ENCODE assay signal across 1 cellular context in the genomic region with DNA sequence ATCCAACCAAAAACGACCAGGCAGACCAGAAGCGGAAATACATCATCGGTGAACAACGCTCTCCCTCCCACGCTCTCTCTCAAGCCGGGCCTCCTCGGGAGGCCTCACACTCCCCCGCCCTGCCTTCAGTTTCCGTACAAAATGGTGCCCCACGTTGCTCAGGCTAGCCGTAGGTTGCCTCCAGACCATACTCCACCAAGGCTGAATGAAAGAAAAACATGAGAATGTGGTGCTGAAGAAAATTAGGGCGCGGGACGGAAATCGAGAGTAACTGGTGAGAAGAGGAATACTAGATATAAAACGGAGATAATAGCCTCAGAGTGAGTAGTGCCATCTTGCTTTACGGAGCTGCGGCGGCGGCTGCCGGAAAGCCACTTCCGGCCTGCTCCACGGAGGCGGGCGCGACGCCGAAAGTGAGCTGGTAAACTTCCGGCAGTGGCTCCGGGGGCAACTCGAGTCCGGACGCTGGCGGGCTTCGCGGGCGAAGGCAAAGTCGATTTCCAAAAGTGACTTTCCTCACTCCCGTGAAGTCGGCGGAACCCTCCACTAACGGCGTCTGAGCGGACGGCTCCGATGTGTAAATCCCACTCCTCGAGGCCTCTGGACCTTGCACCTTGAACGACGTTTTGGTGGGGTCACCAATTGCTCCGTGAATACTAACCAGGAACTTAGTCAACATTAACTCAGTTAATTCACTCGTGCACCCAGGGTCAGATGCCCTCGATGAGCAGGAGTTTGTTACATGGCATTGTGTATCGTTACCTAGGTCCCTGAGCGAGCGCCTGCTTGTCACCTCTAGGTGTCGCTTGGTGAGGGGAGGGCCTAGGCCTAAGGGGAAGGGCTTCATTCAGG.
TF ChIP-seq lines count a peak whose summit lies in the region.

A gene (minus strand): TSS at position 7 of the 852 bp plus-strand sequence. CDS start 980 bp downstream, outside the sequence.

TF ChIP-seq in WTC11, 78 proteins besides CTCF, POLR2A, EP300 and RAD21 (continued from another document):
- TF ChIP-seq, protein P1, sequence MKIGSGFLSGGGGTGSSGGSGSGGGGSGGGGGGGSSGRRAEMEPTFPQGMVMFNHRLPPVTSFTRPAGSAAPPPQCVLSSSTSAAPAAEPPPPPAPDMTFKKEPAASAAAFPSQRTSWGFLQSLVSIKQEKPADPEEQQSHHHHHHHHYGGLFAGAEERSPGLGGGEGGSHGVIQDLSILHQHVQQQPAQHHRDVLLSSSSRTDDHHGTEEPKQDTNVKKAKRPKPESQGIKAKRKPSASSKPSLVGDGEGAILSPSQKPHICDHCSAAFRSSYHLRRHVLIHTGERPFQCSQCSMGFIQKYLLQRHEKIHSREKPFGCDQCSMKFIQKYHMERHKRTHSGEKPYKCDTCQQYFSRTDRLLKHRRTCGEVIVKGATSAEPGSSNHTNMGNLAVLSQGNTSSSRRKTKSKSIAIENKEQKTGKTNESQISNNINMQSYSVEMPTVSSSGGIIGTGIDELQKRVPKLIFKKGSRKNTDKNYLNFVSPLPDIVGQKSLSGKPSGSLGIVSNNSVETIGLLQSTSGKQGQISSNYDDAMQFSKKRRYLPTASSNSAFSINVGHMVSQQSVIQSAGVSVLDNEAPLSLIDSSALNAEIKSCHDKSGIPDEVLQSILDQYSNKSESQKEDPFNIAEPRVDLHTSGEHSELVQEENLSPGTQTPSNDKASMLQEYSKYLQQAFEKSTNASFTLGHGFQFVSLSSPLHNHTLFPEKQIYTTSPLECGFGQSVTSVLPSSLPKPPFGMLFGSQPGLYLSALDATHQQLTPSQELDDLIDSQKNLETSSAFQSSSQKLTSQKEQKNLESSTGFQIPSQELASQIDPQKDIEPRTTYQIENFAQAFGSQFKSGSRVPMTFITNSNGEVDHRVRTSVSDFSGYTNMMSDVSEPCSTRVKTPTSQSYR (CRISPR knock-in tag; IDR thresholded peaks at IDR 0.05): no peak
- TF ChIP-seq, protein P2, sequence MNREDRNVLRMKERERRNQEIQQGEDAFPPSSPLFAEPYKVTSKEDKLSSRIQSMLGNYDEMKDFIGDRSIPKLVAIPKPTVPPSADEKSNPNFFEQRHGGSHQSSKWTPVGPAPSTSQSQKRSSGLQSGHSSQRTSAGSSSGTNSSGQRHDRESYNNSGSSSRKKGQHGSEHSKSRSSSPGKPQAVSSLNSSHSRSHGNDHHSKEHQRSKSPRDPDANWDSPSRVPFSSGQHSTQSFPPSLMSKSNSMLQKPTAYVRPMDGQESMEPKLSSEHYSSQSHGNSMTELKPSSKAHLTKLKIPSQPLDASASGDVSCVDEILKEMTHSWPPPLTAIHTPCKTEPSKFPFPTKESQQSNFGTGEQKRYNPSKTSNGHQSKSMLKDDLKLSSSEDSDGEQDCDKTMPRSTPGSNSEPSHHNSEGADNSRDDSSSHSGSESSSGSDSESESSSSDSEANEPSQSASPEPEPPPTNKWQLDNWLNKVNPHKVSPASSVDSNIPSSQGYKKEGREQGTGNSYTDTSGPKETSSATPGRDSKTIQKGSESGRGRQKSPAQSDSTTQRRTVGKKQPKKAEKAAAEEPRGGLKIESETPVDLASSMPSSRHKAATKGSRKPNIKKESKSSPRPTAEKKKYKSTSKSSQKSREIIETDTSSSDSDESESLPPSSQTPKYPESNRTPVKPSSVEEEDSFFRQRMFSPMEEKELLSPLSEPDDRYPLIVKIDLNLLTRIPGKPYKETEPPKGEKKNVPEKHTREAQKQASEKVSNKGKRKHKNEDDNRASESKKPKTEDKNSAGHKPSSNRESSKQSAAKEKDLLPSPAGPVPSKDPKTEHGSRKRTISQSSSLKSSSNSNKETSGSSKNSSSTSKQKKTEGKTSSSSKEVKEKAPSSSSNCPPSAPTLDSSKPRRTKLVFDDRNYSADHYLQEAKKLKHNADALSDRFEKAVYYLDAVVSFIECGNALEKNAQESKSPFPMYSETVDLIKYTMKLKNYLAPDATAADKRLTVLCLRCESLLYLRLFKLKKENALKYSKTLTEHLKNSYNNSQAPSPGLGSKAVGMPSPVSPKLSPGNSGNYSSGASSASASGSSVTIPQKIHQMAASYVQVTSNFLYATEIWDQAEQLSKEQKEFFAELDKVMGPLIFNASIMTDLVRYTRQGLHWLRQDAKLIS (CRISPR knock-in tag; IDR thresholded peaks at IDR 0.05; ENCODE audit: borderline replicate concordance): no peak
- TF ChIP-seq, protein P3, sequence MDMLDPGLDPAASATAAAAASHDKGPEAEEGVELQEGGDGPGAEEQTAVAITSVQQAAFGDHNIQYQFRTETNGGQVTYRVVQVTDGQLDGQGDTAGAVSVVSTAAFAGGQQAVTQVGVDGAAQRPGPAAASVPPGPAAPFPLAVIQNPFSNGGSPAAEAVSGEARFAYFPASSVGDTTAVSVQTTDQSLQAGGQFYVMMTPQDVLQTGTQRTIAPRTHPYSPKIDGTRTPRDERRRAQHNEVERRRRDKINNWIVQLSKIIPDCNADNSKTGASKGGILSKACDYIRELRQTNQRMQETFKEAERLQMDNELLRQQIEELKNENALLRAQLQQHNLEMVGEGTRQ (CRISPR knock-in tag; IDR thresholded peaks at IDR 0.05): no peak
- TF ChIP-seq, protein P4, sequence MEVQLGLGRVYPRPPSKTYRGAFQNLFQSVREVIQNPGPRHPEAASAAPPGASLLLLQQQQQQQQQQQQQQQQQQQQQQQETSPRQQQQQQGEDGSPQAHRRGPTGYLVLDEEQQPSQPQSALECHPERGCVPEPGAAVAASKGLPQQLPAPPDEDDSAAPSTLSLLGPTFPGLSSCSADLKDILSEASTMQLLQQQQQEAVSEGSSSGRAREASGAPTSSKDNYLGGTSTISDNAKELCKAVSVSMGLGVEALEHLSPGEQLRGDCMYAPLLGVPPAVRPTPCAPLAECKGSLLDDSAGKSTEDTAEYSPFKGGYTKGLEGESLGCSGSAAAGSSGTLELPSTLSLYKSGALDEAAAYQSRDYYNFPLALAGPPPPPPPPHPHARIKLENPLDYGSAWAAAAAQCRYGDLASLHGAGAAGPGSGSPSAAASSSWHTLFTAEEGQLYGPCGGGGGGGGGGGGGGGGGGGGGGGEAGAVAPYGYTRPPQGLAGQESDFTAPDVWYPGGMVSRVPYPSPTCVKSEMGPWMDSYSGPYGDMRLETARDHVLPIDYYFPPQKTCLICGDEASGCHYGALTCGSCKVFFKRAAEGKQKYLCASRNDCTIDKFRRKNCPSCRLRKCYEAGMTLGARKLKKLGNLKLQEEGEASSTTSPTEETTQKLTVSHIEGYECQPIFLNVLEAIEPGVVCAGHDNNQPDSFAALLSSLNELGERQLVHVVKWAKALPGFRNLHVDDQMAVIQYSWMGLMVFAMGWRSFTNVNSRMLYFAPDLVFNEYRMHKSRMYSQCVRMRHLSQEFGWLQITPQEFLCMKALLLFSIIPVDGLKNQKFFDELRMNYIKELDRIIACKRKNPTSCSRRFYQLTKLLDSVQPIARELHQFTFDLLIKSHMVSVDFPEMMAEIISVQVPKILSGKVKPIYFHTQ (CRISPR knock-in tag; IDR thresholded peaks at IDR 0.05): no peak
- TF ChIP-seq, protein P5, sequence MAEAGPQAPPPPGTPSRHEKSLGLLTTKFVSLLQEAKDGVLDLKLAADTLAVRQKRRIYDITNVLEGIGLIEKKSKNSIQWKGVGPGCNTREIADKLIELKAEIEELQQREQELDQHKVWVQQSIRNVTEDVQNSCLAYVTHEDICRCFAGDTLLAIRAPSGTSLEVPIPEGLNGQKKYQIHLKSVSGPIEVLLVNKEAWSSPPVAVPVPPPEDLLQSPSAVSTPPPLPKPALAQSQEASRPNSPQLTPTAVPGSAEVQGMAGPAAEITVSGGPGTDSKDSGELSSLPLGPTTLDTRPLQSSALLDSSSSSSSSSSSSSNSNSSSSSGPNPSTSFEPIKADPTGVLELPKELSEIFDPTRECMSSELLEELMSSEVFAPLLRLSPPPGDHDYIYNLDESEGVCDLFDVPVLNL (CRISPR knock-in tag; IDR thresholded peaks at IDR 0.05; ENCODE audit: borderline replicate concordance, low read depth): no peak
- TF ChIP-seq PRRX2 (CRISPR knock-in tag; IDR thresholded peaks at IDR 0.05) (no peak), HMGA2 (CRISPR knock-in tag; IDR thresholded peaks at IDR 0.05) (no peak), MXD4 (CRISPR knock-in tag; IDR thresholded peaks at IDR 0.05; ENCODE audit: borderline replicate concordance) (no peak), ZNF396 (CRISPR knock-in tag; IDR thresholded peaks at IDR 0.05; ENCODE audit: borderline replicate concordance) (no peak), SOX15 (CRISPR knock-in tag; IDR thresholded peaks at IDR 0.05) (no peak), TCF7 (CRISPR knock-in tag; IDR thresholded peaks at IDR 0.05; ENCODE audit: low read depth) (no peak), TP53 (CRISPR knock-in tag; IDR thresholded peaks at IDR 0.05) (no peak), SP1 (CRISPR knock-in tag; conservative IDR thresholded peaks at IDR 0.05) (peak; percentile 59), CREB1 (CRISPR knock-in tag; IDR thresholded peaks at IDR 0.05) (no peak), FOXP1 (CRISPR knock-in tag; IDR thresholded peaks at IDR 0.05; ENCODE audit: borderline replicate concordance) (peak; percentile 87; the same call in 1 of the 2 replicates), OVOL2 (CRISPR knock-in tag; IDR thresholded peaks at IDR 0.05; ENCODE audit: borderline replicate concordance) (no peak), FOXK1 (CRISPR knock-in tag; IDR thresholded peaks at IDR 0.05) (peak; percentile 99), ZNF263 (CRISPR knock-in tag; IDR thresholded peaks at IDR 0.05; ENCODE audit: low read depth) (no peak), GABPB1 (CRISPR knock-in tag; IDR thresholded peaks at IDR 0.05) (no peak; the same call in none of the 2 replicates), GRHL2 (CRISPR knock-in tag; IDR thresholded peaks at IDR 0.05; ENCODE audit: insufficient replicate concordance, severe bottlenecking) (no peak), NR1H2 (CRISPR knock-in tag; IDR thresholded peaks at IDR 0.05) (no peak)
- TF ChIP-seq, protein P6, sequence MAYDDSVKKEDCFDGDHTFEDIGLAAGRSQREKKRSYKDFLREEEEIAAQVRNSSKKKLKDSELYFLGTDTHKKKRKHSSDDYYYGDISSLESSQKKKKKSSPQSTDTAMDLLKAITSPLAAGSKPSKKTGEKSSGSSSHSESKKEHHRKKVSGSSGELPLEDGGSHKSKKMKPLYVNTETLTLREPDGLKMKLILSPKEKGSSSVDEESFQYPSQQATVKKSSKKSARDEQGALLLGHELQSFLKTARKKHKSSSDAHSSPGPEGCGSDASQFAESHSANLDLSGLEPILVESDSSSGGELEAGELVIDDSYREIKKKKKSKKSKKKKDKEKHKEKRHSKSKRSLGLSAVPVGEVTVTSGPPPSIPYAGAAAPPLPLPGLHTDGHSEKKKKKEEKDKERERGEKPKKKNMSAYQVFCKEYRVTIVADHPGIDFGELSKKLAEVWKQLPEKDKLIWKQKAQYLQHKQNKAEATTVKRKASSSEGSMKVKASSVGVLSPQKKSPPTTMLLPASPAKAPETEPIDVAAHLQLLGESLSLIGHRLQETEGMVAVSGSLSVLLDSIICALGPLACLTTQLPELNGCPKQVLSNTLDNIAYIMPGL (CRISPR knock-in tag; IDR thresholded peaks at IDR 0.05): peak; percentile 60; the same call in 1 of the 2 replicates
- TF ChIP-seq, protein P7, sequence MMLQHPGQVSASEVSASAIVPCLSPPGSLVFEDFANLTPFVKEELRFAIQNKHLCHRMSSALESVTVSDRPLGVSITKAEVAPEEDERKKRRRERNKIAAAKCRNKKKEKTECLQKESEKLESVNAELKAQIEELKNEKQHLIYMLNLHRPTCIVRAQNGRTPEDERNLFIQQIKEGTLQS (CRISPR knock-in tag; conservative IDR thresholded peaks at IDR 0.05): no peak
- TF ChIP-seq, protein P8, sequence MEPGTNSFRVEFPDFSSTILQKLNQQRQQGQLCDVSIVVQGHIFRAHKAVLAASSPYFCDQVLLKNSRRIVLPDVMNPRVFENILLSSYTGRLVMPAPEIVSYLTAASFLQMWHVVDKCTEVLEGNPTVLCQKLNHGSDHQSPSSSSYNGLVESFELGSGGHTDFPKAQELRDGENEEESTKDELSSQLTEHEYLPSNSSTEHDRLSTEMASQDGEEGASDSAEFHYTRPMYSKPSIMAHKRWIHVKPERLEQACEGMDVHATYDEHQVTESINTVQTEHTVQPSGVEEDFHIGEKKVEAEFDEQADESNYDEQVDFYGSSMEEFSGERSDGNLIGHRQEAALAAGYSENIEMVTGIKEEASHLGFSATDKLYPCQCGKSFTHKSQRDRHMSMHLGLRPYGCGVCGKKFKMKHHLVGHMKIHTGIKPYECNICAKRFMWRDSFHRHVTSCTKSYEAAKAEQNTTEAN (CRISPR knock-in tag; IDR thresholded peaks at IDR 0.05): peak; percentile 66; the same call in 1 of the 2 replicates
- TF ChIP-seq, protein P9, sequence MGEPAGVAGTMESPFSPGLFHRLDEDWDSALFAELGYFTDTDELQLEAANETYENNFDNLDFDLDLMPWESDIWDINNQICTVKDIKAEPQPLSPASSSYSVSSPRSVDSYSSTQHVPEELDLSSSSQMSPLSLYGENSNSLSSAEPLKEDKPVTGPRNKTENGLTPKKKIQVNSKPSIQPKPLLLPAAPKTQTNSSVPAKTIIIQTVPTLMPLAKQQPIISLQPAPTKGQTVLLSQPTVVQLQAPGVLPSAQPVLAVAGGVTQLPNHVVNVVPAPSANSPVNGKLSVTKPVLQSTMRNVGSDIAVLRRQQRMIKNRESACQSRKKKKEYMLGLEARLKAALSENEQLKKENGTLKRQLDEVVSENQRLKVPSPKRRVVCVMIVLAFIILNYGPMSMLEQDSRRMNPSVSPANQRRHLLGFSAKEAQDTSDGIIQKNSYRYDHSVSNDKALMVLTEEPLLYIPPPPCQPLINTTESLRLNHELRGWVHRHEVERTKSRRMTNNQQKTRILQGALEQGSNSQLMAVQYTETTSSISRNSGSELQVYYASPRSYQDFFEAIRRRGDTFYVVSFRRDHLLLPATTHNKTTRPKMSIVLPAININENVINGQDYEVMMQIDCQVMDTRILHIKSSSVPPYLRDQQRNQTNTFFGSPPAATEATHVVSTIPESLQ (CRISPR knock-in tag; IDR thresholded peaks at IDR 0.05): no peak
- TF ChIP-seq, protein P10, sequence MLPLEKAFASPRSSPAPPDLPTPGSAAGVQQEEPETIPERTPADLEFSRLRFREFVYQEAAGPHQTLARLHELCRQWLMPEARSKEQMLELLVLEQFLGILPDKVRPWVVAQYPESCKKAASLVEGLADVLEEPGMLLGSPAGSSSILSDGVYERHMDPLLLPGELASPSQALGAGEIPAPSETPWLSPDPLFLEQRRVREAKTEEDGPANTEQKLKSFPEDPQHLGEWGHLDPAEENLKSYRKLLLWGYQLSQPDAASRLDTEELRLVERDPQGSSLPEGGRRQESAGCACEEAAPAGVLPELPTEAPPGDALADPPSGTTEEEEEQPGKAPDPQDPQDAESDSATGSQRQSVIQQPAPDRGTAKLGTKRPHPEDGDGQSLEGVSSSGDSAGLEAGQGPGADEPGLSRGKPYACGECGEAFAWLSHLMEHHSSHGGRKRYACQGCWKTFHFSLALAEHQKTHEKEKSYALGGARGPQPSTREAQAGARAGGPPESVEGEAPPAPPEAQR (CRISPR knock-in tag; IDR thresholded peaks at IDR 0.05): no peak
- TF ChIP-seq, protein P11, sequence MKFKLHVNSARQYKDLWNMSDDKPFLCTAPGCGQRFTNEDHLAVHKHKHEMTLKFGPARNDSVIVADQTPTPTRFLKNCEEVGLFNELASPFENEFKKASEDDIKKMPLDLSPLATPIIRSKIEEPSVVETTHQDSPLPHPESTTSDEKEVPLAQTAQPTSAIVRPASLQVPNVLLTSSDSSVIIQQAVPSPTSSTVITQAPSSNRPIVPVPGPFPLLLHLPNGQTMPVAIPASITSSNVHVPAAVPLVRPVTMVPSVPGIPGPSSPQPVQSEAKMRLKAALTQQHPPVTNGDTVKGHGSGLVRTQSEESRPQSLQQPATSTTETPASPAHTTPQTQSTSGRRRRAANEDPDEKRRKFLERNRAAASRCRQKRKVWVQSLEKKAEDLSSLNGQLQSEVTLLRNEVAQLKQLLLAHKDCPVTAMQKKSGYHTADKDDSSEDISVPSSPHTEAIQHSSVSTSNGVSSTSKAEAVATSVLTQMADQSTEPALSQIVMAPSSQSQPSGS (CRISPR knock-in tag; IDR thresholded peaks at IDR 0.05; ENCODE audit: borderline replicate concordance, low read depth): no peak
TF ChIP-seq in WTC11: peak in this region for 7.
